Comparison of ENCODE assay signal across 8 cellular contexts in genomic region chr11:65576867-65577755, GRCh38. TPM values are rescaled to one million over a fixed set of nuclear protein-coding genes. Genes with fewer than 3 reads are reported as not detected.
DNase-seq lines count a peak whose midpoint lies in the region; ATAC-seq and TF ChIP-seq lines count a peak whose summit lies in the region.

No MANE protein-coding gene starts in this region.

- H3K27me3 ChIP-seq in naive thymus-derived CD4-positive, alpha-beta T cell (ENCODE audit: control insufficient read depth in 2 of 2, insufficient read depth in 2 of 2, low read length in 2 of 2), result no peaks in the 10 kb centered on the region

- intact Hi-C loops in naive thymus-derived CD4-positive, alpha-beta T cell (cut with micrococcal nuclease), result no loop called here

- peaks cover 5% of the 10 kb centered on the region for H3K36me3 Mint-ChIP-seq in T-helper 17 cell (ENCODE audit: low read depth)
- peaks cover 0 to 19% (median 5%) of the 10 kb centered on the region in 5 donors for H3K36me3 Mint-ChIP-seq in naive thymus-derived CD4-positive, alpha-beta T cell

- ATAC-seq in T-helper 17 cell, result no peak
- peak; percentile 50 for ATAC-seq in naive thymus-derived CD4-positive, alpha-beta T cell
- no peak for ATAC-seq in GM18502 (IDR thresholded peaks at IDR 0.05; ENCODE audit: poor library complexity, unreplicated experiment)
- ATAC-seq in GM18870 (IDR thresholded peaks at IDR 0.05; ENCODE audit: unreplicated experiment), result no peak

- CTCF ChIA-PET in naive thymus-derived CD4-positive, alpha-beta T cell (lab: Charles Lee), result interaction anchor here (0.6 to 3.9 kb wide), 7 partner anchors 11 to 283 kb away, joined by 3 to 36 read pairs (median 6); partner anchors contain the start of gene MUS81

- DNase-seq in AG08395 (ENCODE audit: low spot score), result peak; percentile 86
- peak; percentile 70 for DNase-seq in HCEC 1CT
- no peak for DNase-seq in T-helper 17 cell
- DNase-seq in epithelial cell of esophagus (ENCODE audit: low read depth), result peak; percentile 90
- peak in 1 of 9 donors; percentile 45 for DNase-seq in naive thymus-derived CD4-positive, alpha-beta T cell
- DNase-seq in NCI-H774 (lab: John Stamatoyannopoulos, UW), result no peak

- H3K4me1 Mint-ChIP-seq in T-helper 17 cell, result peaks cover 46% of the 10 kb centered on the region
- H3K4me1 Mint-ChIP-seq in naive thymus-derived CD4-positive, alpha-beta T cell, result peaks cover 23 to 47% (median 39%) of the 10 kb centered on the region in 7 donors

- peak overlapping the region; percentile 59 for H3K4me3 ChIP-seq in epithelial cell of esophagus (ENCODE audit: low read length)
- peak overlapping the region; percentile 75 for H3K4me3 ChIP-seq in naive thymus-derived CD4-positive, alpha-beta T cell (ENCODE audit: low read length)

- H3K9me3 Mint-ChIP-seq in naive thymus-derived CD4-positive, alpha-beta T cell, result peaks cover 0 to 1% (median 0%) of the 10 kb centered on the region in 11 donors

- no peaks in the 10 kb centered on the region for H3K9me3 ChIP-seq in T-helper 17 cell (ENCODE audit: control insufficient read depth, low read length, poor library complexity, severe bottlenecking)
- no peaks in the 10 kb centered on the region for H3K9me3 ChIP-seq in naive thymus-derived CD4-positive, alpha-beta T cell (ENCODE audit: control insufficient read depth in 2 of 3, low read length in 3 of 3)

- POLR2A ChIA-PET in naive thymus-derived CD4-positive, alpha-beta T cell (lab: Charles Lee), result interaction anchor here (0.8 to 4.2 kb wide), 21 partner anchors 11 to 194 kb away, joined by 3 to 61 read pairs (median 6); partner anchors contain the start of genes KCNK7, LTBP3, MALAT1 and MAP3K11

- peak overlapping the region; percentile 94 for H3K4me3 Mint-ChIP-seq in T-helper 17 cell
- H3K4me3 Mint-ChIP-seq in naive thymus-derived CD4-positive, alpha-beta T cell, result peak overlapping the region; percentile 71 to 99 (median 84)

- peak overlapping the region; percentile 96 for H3K27ac ChIP-seq in naive thymus-derived CD4-positive, alpha-beta T cell (ENCODE audit: low read depth, low read length)

- no peaks in the 10 kb centered on the region for H3K27me3 Mint-ChIP-seq in T-helper 17 cell
- no peaks in the 10 kb centered on the region for H3K27me3 Mint-ChIP-seq in naive thymus-derived CD4-positive, alpha-beta T cell

- TF ChIP-seq CTCF in epithelial cell of esophagus (IDR thresholded peaks at IDR 0.05; ENCODE audit: insufficient read depth, low read depth, low read length, missing control alignments), result no peak

- peaks cover 33 to 34% of the 10 kb centered on the region in 2 donors for H3K4me1 ChIP-seq in naive thymus-derived CD4-positive, alpha-beta T cell (ENCODE audit: control insufficient read depth in 2 of 2, insufficient read depth in 2 of 2, low read length in 2 of 2)

- H3K27ac Mint-ChIP-seq in T-helper 17 cell, result peak overlapping the region; percentile 94
- peak overlapping the region; percentile 28 to 90 (median 78) for H3K27ac Mint-ChIP-seq in naive thymus-derived CD4-positive, alpha-beta T cell

- H3K36me3 ChIP-seq in naive thymus-derived CD4-positive, alpha-beta T cell (ENCODE audit: control insufficient read depth in 2 of 3, insufficient read depth in 3 of 3, low read length in 3 of 3), result peaks cover 10 to 41% (median 17%) of the 10 kb centered on the region in 3 experiments

RNA-seq across cellular contexts. Expression of gene EHBP1L1, which starts 1.3 kb away (rescaled TPM):
- 100 to 1,000 TPM; 123 to 152 TPM for total RNA-seq in T-helper 17 cell
- total RNA-seq in naive thymus-derived CD4-positive, alpha-beta T cell, result 100 to 1,000 TPM; 108 to 207 (median 128) TPM
- 10 to 100 TPM; 12.3 to 14.2 TPM for polyA plus RNA-seq in naive thymus-derived CD4-positive, alpha-beta T cell

RNA-seq across cellular contexts. Expression of gene FAM89B, which starts 4.8 kb away (rescaled TPM):
- 10 to 100 TPM; 41.2 to 44.4 TPM for total RNA-seq in T-helper 17 cell
- total RNA-seq in naive thymus-derived CD4-positive, alpha-beta T cell, result 10 to 100 TPM; 33.0 to 59.7 (median 45.3) TPM
- polyA plus RNA-seq in naive thymus-derived CD4-positive, alpha-beta T cell, result 100 to 1,000 TPM in 1 of 2 donors, 10 to 100 TPM in 1; 87.7 to 115 TPM

RNA-seq across cellular contexts. Expression of gene ZNRD2, which starts 6.8 kb away (rescaled TPM):
- 10 to 100 TPM; 30.3 to 39.0 TPM for total RNA-seq in T-helper 17 cell
- total RNA-seq in naive thymus-derived CD4-positive, alpha-beta T cell, result 10 to 100 TPM; 29.1 to 40.9 (median 32.9) TPM
- polyA plus RNA-seq in naive thymus-derived CD4-positive, alpha-beta T cell, result 10 to 100 TPM; 82.6 to 86.0 TPM

RNA-seq across cellular contexts. Expression of gene KCNK7, which starts 18.5 kb away (rescaled TPM):
- 1 to 10 TPM; 4.7 to 5.7 TPM for total RNA-seq in T-helper 17 cell
- total RNA-seq in naive thymus-derived CD4-positive, alpha-beta T cell, result 1 to 10 TPM; 2.1 to 9.2 (median 4.8) TPM
- under 1 TPM in 1 of 2 donors, not detected in 1; 0.25 TPM for polyA plus RNA-seq in naive thymus-derived CD4-positive, alpha-beta T cell

RNA-seq across cellular contexts. Expression of gene LTBP3, which starts 19.0 kb away (rescaled TPM):
- 100 to 1,000 TPM; 123 to 187 TPM for total RNA-seq in T-helper 17 cell
- 100 to 1,000 TPM in 4 of 5 experiments, 10 to 100 TPM in 1; 91.4 to 288 (median 280) TPM for total RNA-seq in naive thymus-derived CD4-positive, alpha-beta T cell
- 10 to 100 TPM; 18.7 to 41.2 TPM for polyA plus RNA-seq in naive thymus-derived CD4-positive, alpha-beta T cell

Comparison
In these comparisons a context has a peak if more than half of its experiments do, and no peak if none do; other contexts are left out.
1. DNase-seq: peak in AG08395 (single experiment), HCEC 1CT (single experiment) and epithelial cell of esophagus (single experiment); none in T-helper 17 cell (0 of 3) and NCI-H774 (single experiment).